20 cellular contexts compared by ENCODE assay signal in the genomic region with DNA sequence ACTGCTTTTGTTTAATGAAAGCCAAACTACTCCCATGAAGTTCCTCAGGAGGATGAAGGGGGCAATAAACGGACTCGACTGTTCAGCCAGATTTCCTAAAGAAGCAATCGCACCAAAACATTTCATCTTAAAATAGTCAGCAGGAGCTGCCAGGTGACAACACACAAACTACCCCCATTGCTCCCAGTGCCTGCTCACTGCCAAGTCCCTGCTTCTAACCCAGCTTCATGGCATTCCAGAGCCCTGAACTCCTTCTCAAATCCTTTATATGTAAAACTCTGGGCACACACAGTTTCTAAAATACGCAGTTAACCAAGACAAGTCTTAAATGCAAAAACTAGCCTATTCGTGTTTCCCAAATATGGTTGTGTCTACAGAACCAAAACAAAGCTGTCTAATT.
DNase-seq lines count a peak whose midpoint lies in the region; ATAC-seq and TF ChIP-seq lines count a peak whose summit lies in the region.
"Had no signal": no experiment of that assay in that cellular context is flagged by ENCODE, and none has a peak within 500 bp of the region (broad histone marks: within the 10 kb centered on the region; RNA-seq: fewer than 3 reads in every experiment).

No MANE protein-coding gene starts in this region.

- H4K8ac ChIP-seq in mesendoderm (ENCODE audit: low read depth, low read length), result no peak overlapping the region

- H3K4me1 ChIP-seq in HEK293 (ENCODE audit: control insufficient read depth, insufficient read depth, low read length) (no peaks in the 10 kb centered on the region), esophagus muscularis mucosa (peaks cover 46 to 100% (median 99%) of the 10 kb centered on the region in 4 donors), mesendoderm (ENCODE audit: control insufficient read depth, low read depth, low read length) (peaks cover 6% of the 10 kb centered on the region), stomach smooth muscle (ENCODE audit: control insufficient read depth, insufficient read depth, low read length) (peaks cover 80% of the 10 kb centered on the region)

- H3K56ac ChIP-seq in mesendoderm (ENCODE audit: low read length), result no peak overlapping the region

- TF ChIP-seq CTCF in HEK293 (tag by site-specific recombination; IDR thresholded peaks at IDR 0.05), result no peak
- no peak for TF ChIP-seq CTCF in esophagus muscularis mucosa (IDR thresholded peaks at IDR 0.05)

- ATAC-seq in HG03442 (IDR thresholded peaks at IDR 0.05; ENCODE audit: unreplicated experiment), result no peak
- ATAC-seq: activated CD8-positive, alpha-beta T cell treated with anti-CD3 and anti-CD28 coated beads, Interleukin-2, amount 10 ng/mL, durations not matched to agents 7 days and 5 days; stimulated activated effector memory CD8-positive, alpha-beta T cell treated with anti-CD3 and anti-CD28 coated beads, Interleukin-12 subunit alpha, Interleukin-12 subunit beta, amount 100 ng/mL, for 72 hours; T-cell had no signal

- 26% methylated on average over 5 of the region's 5 CpGs for WGBS in esophagus muscularis mucosa
- WGBS in mesendoderm (ENCODE audit: extremely low coverage, insufficient coverage, low lambda C conversion rate), result no CpG with 5 or more reads among the region's 5 CpGs

- H2BK120ac ChIP-seq in mesendoderm (ENCODE audit: low read depth, low read length), result no peak overlapping the region

- TF ChIP-seq EP300 in esophagus muscularis mucosa (IDR thresholded peaks at IDR 0.05), result peak; percentile 17

- no peak for TF ChIP-seq POLR2A in esophagus muscularis mucosa (IDR thresholded peaks at IDR 0.05; ENCODE audit: low read depth)

- no peak overlapping the region for H2BK5ac ChIP-seq in mesendoderm (ENCODE audit: low read length)

- H3K27ac ChIP-seq in HEK293 (ENCODE audit: extremely low read depth, low read depth, low read length), result no peak overlapping the region
- H3K27ac ChIP-seq in esophagus muscularis mucosa (replicated peaks in 1 of 4), result peak overlapping the region; percentile 85 to 97 (median 94)
- no peak overlapping the region for H3K27ac ChIP-seq in mesendoderm (ENCODE audit: low read depth, low read length)
- H3K27ac ChIP-seq in stomach smooth muscle (ENCODE audit: low read length), result peak overlapping the region; percentile 93
- no peak overlapping the region for H3K27ac ChIP-seq in substantia nigra (ENCODE audit: low read depth, low read length, poor library complexity, severe bottlenecking)
- H3K27ac ChIP-seq: RWPE1, WERI-Rb-1 had no signal

- no peaks in the 10 kb centered on the region for H3K79me1 ChIP-seq in mesendoderm (ENCODE audit: low read length)

- no peaks in the 10 kb centered on the region for H3K79me2 ChIP-seq in mesendoderm (ENCODE audit: control insufficient read depth, insufficient read depth, low read length)

- peak overlapping the region; percentile 66 for H3K23ac ChIP-seq in mesendoderm (ENCODE audit: low read length)

- H3K27me3 ChIP-seq in esophagus muscularis mucosa (no peaks in the 10 kb centered on the region), mesendoderm (ENCODE audit: insufficient read depth, low read length, poor library complexity) (no peaks in the 10 kb centered on the region), stomach smooth muscle (ENCODE audit: control insufficient read depth in 1 of 2, insufficient read depth in 2 of 2, low read length in 2 of 2) (no peaks in the 10 kb centered on the region)

- H3K4ac ChIP-seq in mesendoderm (ENCODE audit: low read depth, low read length), result no peak overlapping the region

- DNase-seq in esophagus muscularis mucosa (ENCODE audit: extremely low spot score) (no peak), mesendoderm (no peak), GDM1 (lab: John Stamatoyannopoulos, UW) (no peak), substantia nigra (lab: John Stamatoyannopoulos, UW) (no peak)
- no peak for DNase-seq in effector CD8-positive, alpha-beta T cell (lab: John Stamatoyannopoulos, UW)
- DNase-seq: activated CD8-positive, alpha-beta T cell treated with anti-CD3 and anti-CD28 coated beads, Interleukin-2, amount 10 ng/mL, durations not matched to agents 7 days and 5 days; activated naive CD8-positive, alpha-beta T cell treated with anti-CD3 and anti-CD28 coated beads, Interleukin-2, amount 10 ng/mL, durations not matched to agents 7 days and 5 days; CD4-positive, alpha-beta memory T cell; central memory CD4-positive, alpha-beta T cell; naive B cell; NCI-H1436; NCI-H2227 treated with DMSO at 0.1 percent for 48 hours; stimulated activated CD4-positive, alpha-beta T cell treated with anti-CD3 and anti-CD28 coated beads, Interleukin-12 subunit alpha, Interleukin-12 subunit beta, amount 100 ng/mL, for 4 hours; T-cell; WERI-Rb-1 had no signal

- H2BK15ac ChIP-seq in mesendoderm (replicated peaks; ENCODE audit: low read depth), result no peak overlapping the region

- no peak overlapping the region for H3K9ac ChIP-seq in mesendoderm (ENCODE audit: low read length)
- peak overlapping the region; percentile 4 to 64 for H3K9ac ChIP-seq in stomach smooth muscle (ENCODE audit: low read length in 2 of 2)

- POLR2A ChIA-PET in HEK293 (lab: Yijun Ruan, JAX), result no interaction called here

- H3K36me3 ChIP-seq in HEK293 (ENCODE audit: control insufficient read depth in 2 of 2, insufficient read depth in 1 of 2, low read length in 2 of 2) (no peaks in the 10 kb centered on the region), esophagus muscularis mucosa (peaks cover 0 to 13% (median 0%) of the 10 kb centered on the region in 4 donors), mesendoderm (ENCODE audit: control insufficient read depth, insufficient read depth, low read length) (no peaks in the 10 kb centered on the region), stomach smooth muscle (ENCODE audit: control insufficient read depth in 2 of 2, insufficient read depth in 2 of 2, low read length in 2 of 2) (no peaks in the 10 kb centered on the region)
- H3K36me3 ChIP-seq: WERI-Rb-1 had no signal

- H3K4me3 ChIP-seq in HEK293 (ENCODE audit: low read depth, low read length) (no peak overlapping the region), esophagus muscularis mucosa (no peak overlapping the region), mesendoderm (ENCODE audit: low read length) (no peak overlapping the region), stomach smooth muscle (ENCODE audit: low read length in 2 of 2) (peak overlapping the region in 1 of 2 donors; percentile 15)

- CTCF ChIA-PET in HEK293 (lab: Yijun Ruan, JAX), result interaction anchor here (0.6 to 0.8 kb wide), 3 partner anchors 10 to 21 kb away, joined by 3 read pairs; no protein-coding TSS in a partner anchor

- intact Hi-C loops in esophagus muscularis mucosa (cut with DNase I), result no loop called here

- H4K5ac ChIP-seq in mesendoderm (ENCODE audit: low read length), result no peak overlapping the region

- no peak overlapping the region for H3K18ac ChIP-seq in mesendoderm (ENCODE audit: low read length)

- no peak overlapping the region for H3K4me2 ChIP-seq in mesendoderm (ENCODE audit: low read length)

- H2AK5ac ChIP-seq in mesendoderm (ENCODE audit: low read length), result no peak overlapping the region

- no peaks in the 10 kb centered on the region for H3K9me3 ChIP-seq in HEK293 (ENCODE audit: control insufficient read depth, insufficient read depth, low read depth, low read length)
- H3K9me3 ChIP-seq in esophagus muscularis mucosa, result no peaks in the 10 kb centered on the region
- no peaks in the 10 kb centered on the region for H3K9me3 ChIP-seq in stomach smooth muscle (ENCODE audit: control insufficient read depth in 2 of 2, low read length in 2 of 2)

TF ChIP-seq in HEK293, 187 proteins besides CTCF, POLR2A, EP300 and RAD21:
- TF ChIP-seq, protein P1, sequence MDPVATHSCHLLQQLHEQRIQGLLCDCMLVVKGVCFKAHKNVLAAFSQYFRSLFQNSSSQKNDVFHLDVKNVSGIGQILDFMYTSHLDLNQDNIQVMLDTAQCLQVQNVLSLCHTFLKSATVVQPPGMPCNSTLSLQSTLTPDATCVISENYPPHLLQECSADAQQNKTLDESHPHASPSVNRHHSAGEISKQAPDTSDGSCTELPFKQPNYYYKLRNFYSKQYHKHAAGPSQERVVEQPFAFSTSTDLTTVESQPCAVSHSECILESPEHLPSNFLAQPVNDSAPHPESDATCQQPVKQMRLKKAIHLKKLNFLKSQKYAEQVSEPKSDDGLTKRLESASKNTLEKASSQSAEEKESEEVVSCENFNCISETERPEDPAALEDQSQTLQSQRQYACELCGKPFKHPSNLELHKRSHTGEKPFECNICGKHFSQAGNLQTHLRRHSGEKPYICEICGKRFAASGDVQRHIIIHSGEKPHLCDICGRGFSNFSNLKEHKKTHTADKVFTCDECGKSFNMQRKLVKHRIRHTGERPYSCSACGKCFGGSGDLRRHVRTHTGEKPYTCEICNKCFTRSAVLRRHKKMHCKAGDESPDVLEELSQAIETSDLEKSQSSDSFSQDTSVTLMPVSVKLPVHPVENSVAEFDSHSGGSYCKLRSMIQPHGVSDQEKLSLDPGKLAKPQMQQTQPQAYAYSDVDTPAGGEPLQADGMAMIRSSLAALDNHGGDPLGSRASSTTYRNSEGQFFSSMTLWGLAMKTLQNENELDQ (tag by site-specific recombination; IDR thresholded peaks at IDR 0.05; ENCODE audit: low read depth), result no peak
- TF ChIP-seq SCRT2 (tag by site-specific recombination; IDR thresholded peaks at IDR 0.05) (0 out of 2 replicates have a peak, but pooled peaks have one; percentile 1), ZFP3 (tag by site-specific recombination; IDR thresholded peaks at IDR 0.05; ENCODE audit: low read depth) (no peak), OSR2 (tag by site-specific recombination; IDR thresholded peaks at IDR 0.05) (no peak), ZNF585B (tag by site-specific recombination; IDR thresholded peaks at IDR 0.05) (no peak)

Comparison
In these comparisons a context has a peak if more than half of its experiments do, and no peak if none do; other contexts are left out.
1. H3K27ac ChIP-seq: peak in esophagus muscularis mucosa (4 of 4) and stomach smooth muscle (single experiment); none in HEK293 (single experiment), mesendoderm (single experiment) and substantia nigra (single experiment).